In genomic region chr4:75916091-75916661, GRCh38 we compare ENCODE assay signal across 8 cellular contexts. TPM values are rescaled to one million over a fixed set of nuclear protein-coding genes. Genes with fewer than 3 reads are reported as not detected.
A peak's percentile ranks its signal among the peaks of the same experiment; 100 is the strongest.
DNase-seq lines count a peak whose midpoint lies in the region; ATAC-seq and TF ChIP-seq lines count a peak whose summit lies in the region.

No MANE protein-coding gene starts in this region.

- H3K36me3 ChIP-seq in Caco-2 (ENCODE audit: control insufficient read depth, insufficient read depth, low read length): no peaks in the 10 kb centered on the region

- peak; percentile 75 for ATAC-seq in GM18867 (IDR thresholded peaks at IDR 0.05; ENCODE audit: unreplicated experiment)
- no peak for ATAC-seq in GM21360 (IDR thresholded peaks at IDR 0.05; ENCODE audit: unreplicated experiment)

- H3K4me1 Mint-ChIP-seq in Caco-2 (ENCODE audit: low read depth, unreplicated experiment): no peaks in the 10 kb centered on the region

- no peak overlapping the region for H3K27ac Mint-ChIP-seq in Caco-2 (ENCODE audit: unreplicated experiment)

- DNase-seq in Caco-2: peak in 1 of 2 experiments; percentile 48
- DNase-seq in HPDE6-E6E7 (ENCODE audit: extremely low spot score): peak; percentile 55
- peak; percentile 9 for DNase-seq in SK-N-DZ (ENCODE audit: low spot score)
- peak; percentile 71 for DNase-seq in dermis blood vessel endothelial cell
- DNase-seq in medulla oblongata (ENCODE audit: extremely low spot score): peak; percentile 50
- DNase-seq in stimulated activated naive CD4-positive, alpha-beta T cell treated with Interleukin-2 at 50 U/mL for 16 hours (lab: John Stamatoyannopoulos, UW): no peak

- intact Hi-C loops in Caco-2 (cut with micrococcal nuclease; ENCODE audit: unreplicated experiment): loop anchor here (1.0 to 2.0 kb wide), 3 partner anchors 25 to 151 kb away; partner anchors contain the start of genes NAAA and SDAD1

- no peaks in the 10 kb centered on the region for H3K36me3 Mint-ChIP-seq in Caco-2 (ENCODE audit: insufficient read depth, unreplicated experiment)

- no peak overlapping the region for H3K4me3 Mint-ChIP-seq in Caco-2 (ENCODE audit: unreplicated experiment)

- BruUV-seq in Caco-2 (replicated peaks; lab: Mats Ljungman, UMichigan): no TSS peak

- H3K9me3 ChIP-seq in Caco-2: no peaks in the 10 kb centered on the region

- H3K27me3 ChIP-seq in Caco-2 (replicated peaks; ENCODE audit: control insufficient read depth, insufficient read depth, low read length): no peaks in the 10 kb centered on the region

- CTCF ChIA-PET in Caco-2 (lab: Charles Lee): interaction anchor here (0.6 to 1.7 kb wide), 10 partner anchors 12 to 209 kb away, joined by 3 to 24 read pairs (median 4); partner anchors contain the start of gene NAAA

- POLR2A ChIA-PET in Caco-2 (lab: Charles Lee): no interaction called here

- no peak overlapping the region for H3K4me3 ChIP-seq in Caco-2 (ENCODE audit: low read depth, low read length)

- peak; percentile 71 to 79 for TF ChIP-seq CTCF in Caco-2 (IDR thresholded peaks at IDR 0.05; ENCODE audit: insufficient read depth in 1 of 2, low read depth in 1 of 2, low read length in 1 of 2, severe bottlenecking in 1 of 2, unreplicated experiment in 1 of 2)

- no peaks in the 10 kb centered on the region for H3K27me3 Mint-ChIP-seq in Caco-2 (ENCODE audit: insufficient read depth, unreplicated experiment)

- peaks cover 16% of the 10 kb centered on the region for H3K4me1 ChIP-seq in Caco-2

- H3K9me3 Mint-ChIP-seq in Caco-2 (ENCODE audit: unreplicated experiment): peaks cover 2% of the 10 kb centered on the region

RNA-seq across cellular contexts. Expression of gene PPEF2, which starts 13.9 kb away (rescaled TPM):
- total RNA-seq in Caco-2 (2022) (not detected in 2 replicates), dermis blood vessel endothelial cell (not detected in 2 replicates)
- polyA plus RNA-seq in SK-N-DZ (2014; cell fraction: cytosol; rRNA removed): not detected in 2 replicates
- polyA plus RNA-seq in SK-N-DZ (2014; cell fraction: nucleus; rRNA removed): not detected in 2 replicates

RNA-seq across cellular contexts. Expression of gene NAAA, which starts 24.6 kb away (rescaled TPM):
- 11.2 and 11.8 TPM in 2 replicates for total RNA-seq in Caco-2 (2022)
- polyA plus RNA-seq in SK-N-DZ (2014; cell fraction: cytosol; rRNA removed): 28.8 and 42.1 TPM in 2 replicates
- 12.2 and 42.3 TPM in 2 replicates for polyA plus RNA-seq in SK-N-DZ (2014; cell fraction: nucleus; rRNA removed)
- total RNA-seq in dermis blood vessel endothelial cell: 34.5 and 65.9 TPM in 2 replicates
